In genomic region chrX:43974076-43974475, GRCh38 we compare ENCODE assay signal across 17 cellular contexts. TPM values are rescaled to one million over a fixed set of nuclear protein-coding genes. Genes with fewer than 3 reads are reported as not detected.
A peak's percentile ranks its signal among the peaks of the same experiment; 100 is the strongest.
DNase-seq lines count a peak whose midpoint lies in the region; ATAC-seq and TF ChIP-seq lines count a peak whose summit lies in the region.
"Had no signal": no experiment of that assay in that cellular context is flagged by ENCODE, and none has a peak within 500 bp of the region (broad histone marks: within the 10 kb centered on the region; RNA-seq: fewer than 3 reads in every experiment).

No MANE protein-coding gene starts in this region.

- no peaks in the 10 kb centered on the region for H3K36me3 ChIP-seq in CD4-positive, alpha-beta memory T cell (ENCODE audit: insufficient read depth, low read length)
- H3K36me3 ChIP-seq in HUES64 (ENCODE audit: insufficient read depth, low read length), result no peaks in the 10 kb centered on the region
- H3K36me3 ChIP-seq: BLaER1, Peyer's patch had no signal

- CTCF ChIA-PET in CD4-positive, alpha-beta memory T cell (lab: Charles Lee; ENCODE audit: partially characterized antibody), result no interaction called here

- no peaks in the 10 kb centered on the region for H3K36me3 Mint-ChIP-seq in CD4-positive, alpha-beta memory T cell
- H3K36me3 Mint-ChIP-seq in nephron (ENCODE audit: low read depth), result no peaks in the 10 kb centered on the region
- H3K36me3 Mint-ChIP-seq in stimulated activated memory B cell treated with anti-CD40 and anti-IgM and Interleukin-4, amounts not matched to agents 10 μg/mL and 1 μg/mL and 100 μg/mL, for 72 hours, result no peaks in the 10 kb centered on the region
- H3K36me3 Mint-ChIP-seq: activated naive CD4-positive, alpha-beta T cell treated with anti-CD3 and anti-CD28 coated beads, Interleukin-2, amount 50 U/mL, for 72 hours had no signal

- H3K9me3 Mint-ChIP-seq in CD4-positive, alpha-beta memory T cell, result no peaks in the 10 kb centered on the region
- peaks cover 3% of the 10 kb centered on the region for H3K9me3 Mint-ChIP-seq in nephron
- no peaks in the 10 kb centered on the region for H3K9me3 Mint-ChIP-seq in stimulated activated memory B cell treated with anti-CD40 and anti-IgM and Interleukin-4, amounts not matched to agents 10 μg/mL and 1 μg/mL and 100 μg/mL, for 72 hours
- H3K9me3 Mint-ChIP-seq: activated naive CD4-positive, alpha-beta T cell treated with anti-CD3 and anti-CD28 coated beads, Interleukin-2, amount 50 U/mL, for 72 hours; T-helper 1 cell treated with Interleukin-12 subunit alpha and Interleukin-12 subunit beta and Interleukin-4 antibody, amounts not matched to agents 30 μg/mL and 1 μg/mL, for 36 hours had no signal

- H3K4me3 Mint-ChIP-seq in CD4-positive, alpha-beta memory T cell, result peak overlapping the region in 7 of 8 donors; percentile 26 to 87 (median 78)
- peak overlapping the region; percentile 83 to 90 (median 85) for H3K4me3 Mint-ChIP-seq in nephron
- H3K4me3 Mint-ChIP-seq in stimulated activated memory B cell treated with anti-CD40 and anti-IgM and Interleukin-4, amounts not matched to agents 10 μg/mL and 1 μg/mL and 100 μg/mL, for 72 hours, result no peak overlapping the region
- H3K4me3 Mint-ChIP-seq: T-helper 1 cell treated with Interleukin-12 subunit alpha and Interleukin-12 subunit beta and Interleukin-4 antibody, amounts not matched to agents 30 μg/mL and 1 μg/mL, for 36 hours had no signal

- no peaks in the 10 kb centered on the region for H3K27me3 ChIP-seq in CD4-positive, alpha-beta memory T cell (ENCODE audit: insufficient read depth, low read length)
- peaks cover 19% of the 10 kb centered on the region for H3K27me3 ChIP-seq in HUES64 (ENCODE audit: insufficient read depth, low read length)
- H3K27me3 ChIP-seq: Peyer's patch had no signal

- peaks cover 6% of the 10 kb centered on the region in 2 donors for H3K27me3 Mint-ChIP-seq in CD4-positive, alpha-beta memory T cell
- peaks cover 30% of the 10 kb centered on the region for H3K27me3 Mint-ChIP-seq in nephron (ENCODE audit: low read depth)
- H3K27me3 Mint-ChIP-seq in stimulated activated memory B cell treated with anti-CD40 and anti-IgM and Interleukin-4, amounts not matched to agents 10 μg/mL and 1 μg/mL and 100 μg/mL, for 72 hours, result peaks cover 14% of the 10 kb centered on the region

- no peak overlapping the region for H3K9ac ChIP-seq in HUES64 (ENCODE audit: low read depth, low read length)
- H3K9ac ChIP-seq: BLaER1 had no signal

- POLR2A ChIA-PET in CD4-positive, alpha-beta memory T cell (lab: Charles Lee; ENCODE audit: partially characterized antibody), result no interaction called here

- TF ChIP-seq CTCF in coronary artery (IDR thresholded peaks at IDR 0.05), result no peak
- TF ChIP-seq CTCF in nephron (IDR thresholded peaks at IDR 0.05; ENCODE audit: unreplicated experiment in 3 of 3), result no peak

- no peak overlapping the region for H3K27ac ChIP-seq in CD4-positive, alpha-beta memory T cell (ENCODE audit: low read depth, low read length)
- no peak overlapping the region for H3K27ac ChIP-seq in HUES64 (ENCODE audit: low read depth, low read length)
- H3K27ac ChIP-seq in coronary artery, result no peak overlapping the region
- H3K27ac ChIP-seq: BLaER1, Peyer's patch had no signal

- no CpG with 5 or more reads among the region's 2 CpGs for WGBS in HUES64

- no peaks in the 10 kb centered on the region for H3K9me3 ChIP-seq in CD4-positive, alpha-beta memory T cell (ENCODE audit: control insufficient read depth in 1 of 2, low read length in 2 of 2)
- no peaks in the 10 kb centered on the region for H3K9me3 ChIP-seq in HUES64 (ENCODE audit: insufficient read depth, low read depth, low read length)
- H3K9me3 ChIP-seq: BLaER1, Peyer's patch had no signal

- H3K27ac Mint-ChIP-seq in CD4-positive, alpha-beta memory T cell, result no peak overlapping the region
- peak overlapping the region in 1 of 3 experiments; percentile 62 for H3K27ac Mint-ChIP-seq in nephron
- no peak overlapping the region for H3K27ac Mint-ChIP-seq in stimulated activated memory B cell treated with anti-CD40 and anti-IgM and Interleukin-4, amounts not matched to agents 10 μg/mL and 1 μg/mL and 100 μg/mL, for 72 hours
- H3K27ac Mint-ChIP-seq: activated naive CD4-positive, alpha-beta T cell treated with anti-CD3 and anti-CD28 coated beads, Interleukin-2, amount 50 U/mL, for 72 hours; T-helper 1 cell treated with Interleukin-12 subunit alpha and Interleukin-12 subunit beta and Interleukin-4 antibody, amounts not matched to agents 30 μg/mL and 1 μg/mL, for 36 hours had no signal

- H3K4me1 Mint-ChIP-seq in CD4-positive, alpha-beta memory T cell, result peaks cover 6 to 17% (median 11%) of the 10 kb centered on the region in 4 donors
- H3K4me1 Mint-ChIP-seq in nephron, result peaks cover 18% of the 10 kb centered on the region
- peaks cover 10% of the 10 kb centered on the region for H3K4me1 Mint-ChIP-seq in stimulated activated memory B cell treated with anti-CD40 and anti-IgM and Interleukin-4, amounts not matched to agents 10 μg/mL and 1 μg/mL and 100 μg/mL, for 72 hours

- intact Hi-C loops in CD4-positive, alpha-beta memory T cell (cut with micrococcal nuclease), result no loop called here

- ATAC-seq in stimulated activated memory B cell treated with anti-CD40 and anti-IgM and Interleukin-4, amounts not matched to agents 10 μg/mL and 1 μg/mL and 100 μg/mL, for 72 hours, result no peak
- ATAC-seq: activated naive CD4-positive, alpha-beta T cell treated with anti-CD3 and anti-CD28 coated beads, Interleukin-2, amount 50 U/mL, for 72 hours had no signal

- H3K4me3 ChIP-seq in CD4-positive, alpha-beta memory T cell (ENCODE audit: low read length in 2 of 2), result no peak overlapping the region
- H3K4me3 ChIP-seq in HUES64 (ENCODE audit: low read length) (peak overlapping the region; percentile 51), coronary artery (peak overlapping the region; percentile 60)
- H3K4me3 ChIP-seq: BLaER1 had no signal

- peaks cover 9% of the 10 kb centered on the region for H3K4me1 ChIP-seq in CD4-positive, alpha-beta memory T cell (ENCODE audit: insufficient read depth, low read length)
- H3K4me1 ChIP-seq in HUES64 (ENCODE audit: insufficient read depth, low read length), result peaks cover 17% of the 10 kb centered on the region
- H3K4me1 ChIP-seq: BLaER1, Peyer's patch had no signal

- DNase-seq in CD4-positive, alpha-beta memory T cell, result no peak
- no peak for DNase-seq in coronary artery (ENCODE audit: low spot score)
- no peak for DNase-seq in activated CD4-positive, CD25-positive, alpha-beta regulatory T cell (lab: John Stamatoyannopoulos, UW)
- DNase-seq in RPMI8226, result no peak
- no peak for DNase-seq in stimulated activated naive CD4-positive, alpha-beta T cell treated with Interleukin-2 at 50 U/mL for 16 hours (lab: John Stamatoyannopoulos, UW)
- DNase-seq: cortex of kidney; KG1; NCI-H524; Peyer's patch; stimulated activated CD8-positive, alpha-beta memory T cell treated with anti-CD3 and anti-CD28 coated beads, Interleukin-4, amount 100 ng/mL, for 48 hours had no signal

RNA-seq across cellular contexts. Expression of gene NDP, which starts 0.9 kb away (rescaled TPM):
- total RNA-seq in CD4-positive, alpha-beta memory T cell, result not detected
- not detected for polyA plus RNA-seq in CD4-positive, alpha-beta memory T cell
- polyA plus RNA-seq in HUES64 (2013, experiment 1 of 2), result 0.60 TPM
- polyA plus RNA-seq in HUES64 (2013, experiment 2 of 2), result 0.76 TPM
- total RNA-seq: activated naive CD4-positive, alpha-beta T cell treated with anti-CD3 and anti-CD28 coated beads, Interleukin-2, amount 50 U/mL, for 72 hours; mesenteric fat pad had no signal

Comparison
In these comparisons a context has a peak if more than half of its experiments do, and no peak if none do; other contexts are left out.
1. H3K4me3 ChIP-seq: peak in HUES64 (single experiment) and coronary artery (single experiment); none in CD4-positive, alpha-beta memory T cell (0 of 2).